Comparison of ENCODE assay signal across 8 cellular contexts in genomic region chr12:8108808-8109398, GRCh38. TPM values are rescaled to one million over a fixed set of nuclear protein-coding genes. Genes with fewer than 3 reads are reported as not detected.
DNase-seq lines count a peak whose midpoint lies in the region; ATAC-seq and TF ChIP-seq lines count a peak whose summit lies in the region.

No MANE protein-coding gene starts in this region.

- no peak overlapping the region for H2AFZ ChIP-seq in neural cell (ENCODE audit: low read depth, low read length)

- no peaks in the 10 kb centered on the region for H3K9me3 ChIP-seq in neural cell (ENCODE audit: low read length)

- no peaks in the 10 kb centered on the region for H3F3A ChIP-seq in neural cell (ENCODE audit: insufficient read depth, low read length, poor library complexity, severe bottlenecking)

- TF ChIP-seq CTCF in fibroblast of mammary gland (conservative IDR thresholded peaks at IDR 0.05; ENCODE audit: control insufficient read depth, insufficient read depth, low read depth, low read length) (peak; percentile 99), neural cell (IDR thresholded peaks at IDR 0.05; ENCODE audit: poor library complexity, severe bottlenecking) (peak; percentile 98)

- no peaks in the 10 kb centered on the region for H3K9me3 Mint-ChIP-seq in activated T-cell treated with anti-CD3 and anti-CD28 coated beads, Interleukin-2, amount 50 U/mL, for 72 hours

- H3K4me3 Mint-ChIP-seq in activated T-cell treated with anti-CD3 and anti-CD28 coated beads, Interleukin-2, amount 50 U/mL, for 72 hours: no peak overlapping the region

- TF ChIP-seq RAD21 in neural cell (conservative IDR thresholded peaks at IDR 0.05): peak; percentile 97

- H3K27me3 ChIP-seq in neural cell (ENCODE audit: insufficient read depth, low read depth, low read length): no peaks in the 10 kb centered on the region

- TF ChIP-seq EP300 in neural cell (conservative IDR thresholded peaks at IDR 0.05; ENCODE audit: poor library complexity, severe bottlenecking): no peak

- peaks cover 6% of the 10 kb centered on the region for H3K4me1 Mint-ChIP-seq in activated T-cell treated with anti-CD3 and anti-CD28 coated beads, Interleukin-2, amount 50 U/mL, for 72 hours (ENCODE audit: low read depth)

- no peaks in the 10 kb centered on the region for H3K36me3 ChIP-seq in neural cell (ENCODE audit: insufficient read depth, low read length)

- no peak overlapping the region for H3K4me2 ChIP-seq in neural cell (ENCODE audit: low read length)

- H3K4me3 ChIP-seq in fibroblast of mammary gland (ENCODE audit: control insufficient read depth, low read depth, low read length) (no peak overlapping the region), neural cell (ENCODE audit: low read length) (no peak overlapping the region)

- peaks cover 3 to 11% of the 10 kb centered on the region in 2 donors for H3K36me3 Mint-ChIP-seq in activated T-cell treated with anti-CD3 and anti-CD28 coated beads, Interleukin-2, amount 50 U/mL, for 72 hours (ENCODE audit: insufficient read depth in 2 of 2)

- H3K79me2 ChIP-seq in neural cell (replicated peaks; ENCODE audit: insufficient read depth, low read length): no peaks in the 10 kb centered on the region

- no peaks in the 10 kb centered on the region for H4K20me1 ChIP-seq in neural cell (ENCODE audit: insufficient read depth)

- peak; percentile 78 for DNase-seq in EH (ENCODE audit: low read depth)
- peak; percentile 55 for DNase-seq in HuH-7 (ENCODE audit: low spot score)
- DNase-seq in RKO (ENCODE audit: low spot score): peak; percentile 86
- peak; percentile 75 to 77 for DNase-seq in activated T-cell treated with anti-CD3 and anti-CD28 coated beads, Interleukin-2, amount 50 U/mL, for 72 hours
- peak; percentile 79 for DNase-seq in fibroblast of mammary gland (ENCODE audit: low read depth)
- DNase-seq in stimulated activated naive CD4-positive, alpha-beta T cell (lab: John Stamatoyannopoulos, UW): peak; percentile 43 to 83 (median 70)

- peak overlapping the region; percentile 93 for H3K27ac Mint-ChIP-seq in activated T-cell treated with anti-CD3 and anti-CD28 coated beads, Interleukin-2, amount 50 U/mL, for 72 hours

- H3K27me3 Mint-ChIP-seq in activated T-cell treated with anti-CD3 and anti-CD28 coated beads, Interleukin-2, amount 50 U/mL, for 72 hours (ENCODE audit: low read depth): no peaks in the 10 kb centered on the region

- H3K9me2 ChIP-seq in neural cell (ENCODE audit: insufficient read depth, low read length): no peaks in the 10 kb centered on the region

- H3K27ac ChIP-seq in neural cell (ENCODE audit: low read length): no peak overlapping the region

- ATAC-seq in activated T-cell treated with anti-CD3 and anti-CD28 coated beads, Interleukin-2, amount 50 U/mL, for 72 hours (replicated peaks in 1 of 2): peak; percentile 51 to 76
- no peak for ATAC-seq in GM21717 (IDR thresholded peaks at IDR 0.05; ENCODE audit: unreplicated experiment)

- H3K9ac ChIP-seq in neural cell (ENCODE audit: low read length): no peak overlapping the region

TF ChIP-seq in neural cell, 6 proteins besides CTCF, POLR2A, EP300 and RAD21:
- peak; percentile 96 for TF ChIP-seq SMC3 (conservative IDR thresholded peaks at IDR 0.05; ENCODE audit: poor library complexity)
- no peak for TF ChIP-seq TAF1 (IDR thresholded peaks at IDR 0.05; ENCODE audit: low read depth)
- no peak for TF ChIP-seq POLR2AphosphoS5 (IDR thresholded peaks at IDR 0.05)
- TF ChIP-seq REST (IDR thresholded peaks at IDR 0.05; ENCODE audit: borderline replicate concordance): no peak
- no peak for TF ChIP-seq MXI1 (conservative IDR thresholded peaks at IDR 0.05; ENCODE audit: poor library complexity, severe bottlenecking)

RNA-seq across cellular contexts. Expression of gene CLEC4A, which starts 14.5 kb away (rescaled TPM):
- total RNA-seq in activated T-cell treated with anti-CD3 and anti-CD28 coated beads, Interleukin-2, amount 50 U/mL, for 72 hours: under 1 TPM in 1 of 2 donors, not detected in 1; 0.95 TPM
- polyA plus RNA-seq in neural cell: 4.1 and 8.0 TPM in 2 replicates
- polyA minus RNA-seq in neural cell: 2.2 TPM in 1 of 2 replicates, not detected in the other

RNA-seq across cellular contexts. Expression of gene NECAP1, which starts 26.8 kb away (rescaled TPM):
- 10 to 100 TPM; 34.2 to 43.5 TPM for total RNA-seq in activated T-cell treated with anti-CD3 and anti-CD28 coated beads, Interleukin-2, amount 50 U/mL, for 72 hours
- 297 and 331 TPM in 2 replicates for polyA plus RNA-seq in neural cell
- 282 and 371 TPM in 2 replicates for polyA minus RNA-seq in neural cell

RNA-seq across cellular contexts. Expression of gene C3AR1, which starts 42.7 kb away (rescaled TPM):
- under 1 TPM; 0.19 to 0.79 TPM for total RNA-seq in activated T-cell treated with anti-CD3 and anti-CD28 coated beads, Interleukin-2, amount 50 U/mL, for 72 hours
- not detected in 2 replicates for polyA plus RNA-seq in neural cell
- polyA minus RNA-seq in neural cell: not detected in 2 replicates

RNA-seq across cellular contexts. Expression of gene ZNF705A, which starts 47.9 kb away (rescaled TPM):
- not detected for total RNA-seq in activated T-cell treated with anti-CD3 and anti-CD28 coated beads, Interleukin-2, amount 50 U/mL, for 72 hours
- not detected in 2 replicates for polyA plus RNA-seq in neural cell
- not detected in 2 replicates for polyA minus RNA-seq in neural cell
